ENCODE assay signal across 8 cellular contexts in the genomic region with DNA sequence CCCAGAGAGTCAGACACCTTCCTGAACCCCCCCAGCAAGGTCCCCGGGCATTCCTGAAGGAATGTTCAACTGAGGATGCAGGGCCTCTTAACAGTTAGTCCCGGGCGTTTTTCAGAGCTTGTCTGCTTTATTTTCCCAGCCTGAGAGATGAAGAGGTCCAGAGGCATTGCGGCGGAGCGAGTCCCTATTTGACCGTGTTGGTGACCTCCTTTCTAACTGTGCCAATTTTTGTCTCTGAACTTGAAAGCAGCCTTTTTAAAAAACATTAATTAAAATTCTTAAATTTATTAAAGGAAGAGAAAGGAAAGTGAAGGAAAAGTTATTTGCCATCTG. TPM values are rescaled to one million over a fixed set of nuclear protein-coding genes. Genes with fewer than 3 reads are reported as not detected.
A peak's percentile ranks its signal among the peaks of the same experiment; 100 is the strongest.
DNase-seq lines count a peak whose midpoint lies in the region; ATAC-seq and TF ChIP-seq lines count a peak whose summit lies in the region.

No MANE protein-coding gene starts in this region.

- peak overlapping the region; percentile 94 to 97 for H4K8ac ChIP-seq in IMR-90 (ENCODE audit: low read depth in 2 of 2, low read length in 2 of 2)

- H2AFZ ChIP-seq in IMR-90 (replicated peaks; ENCODE audit: low read length, poor library complexity): peak overlapping the region; percentile 88

- peak overlapping the region; percentile 88 for H2AK9ac ChIP-seq in IMR-90 (replicated peaks; ENCODE audit: low read depth, low read length, poor library complexity)

- no peaks in the 10 kb centered on the region for H3K27me3 ChIP-seq in IMR-90 (ENCODE audit: control insufficient read depth, insufficient read depth, low read length)

- peak; percentile 8 for ATAC-seq in GM19438 (IDR thresholded peaks at IDR 0.05; ENCODE audit: low read depth, unreplicated experiment)
- ATAC-seq in IMR-90 (ENCODE audit: low read depth): peak; percentile 12
- ATAC-seq in GM18519 (IDR thresholded peaks at IDR 0.05; ENCODE audit: low FRiP score, unreplicated experiment): no peak

- no CpG with 5 or more reads among the region's 7 CpGs for WGBS in IMR-90 (ENCODE audit: extremely low coverage in 2 of 2, insufficient read length in 1 of 2), 2 experiments
- 3 to 6% methylated on average over 3 to 6 of the region's 7 CpGs for WGBS in mesodermal cell (ENCODE audit: insufficient coverage in 2 of 2), 2 experiments

- POLR2A ChIA-PET in IMR-90 (lab: Charles Lee; ENCODE audit: unreplicated experiment): interaction anchor here (0.7 to 1.3 kb wide), 3 partner anchors 12 to 88 kb away, joined by 3 to 4 read pairs (median 3); partner anchors contain the start of gene APBA1

- H2BK5ac ChIP-seq in IMR-90 (ENCODE audit: low read depth, low read length, poor library complexity, severe bottlenecking): peak overlapping the region; percentile 94

- H3K4ac ChIP-seq in IMR-90 (ENCODE audit: low read depth, low read length): peak overlapping the region; percentile 90

- peak overlapping the region; percentile 90 for H4K91ac ChIP-seq in IMR-90 (ENCODE audit: insufficient read depth, low read depth, low read length)

- CTCF ChIA-PET in IMR-90 (lab: Yijun Ruan, JAX): interaction anchor here (0.6 kb wide), 1 partner anchor 580 kb away, joined by 4 read pairs; no protein-coding TSS in a partner anchor

- H3K36me3 ChIP-seq in IMR-90 (ENCODE audit: control insufficient read depth, insufficient read depth, low read length): no peaks in the 10 kb centered on the region; the same call in 1 of the 2 replicates
- H3K36me3 ChIP-seq in mesodermal cell (ENCODE audit: control insufficient read depth, insufficient read depth, low read length): peaks cover 5% of the 10 kb centered on the region

- no peak for TF ChIP-seq CTCF in IMR-90 (conservative IDR thresholded peaks at IDR 0.05; ENCODE audit: low read depth, low read length)
- no peak for TF ChIP-seq CTCF in cardiac fibroblast (IDR thresholded peaks at IDR 0.05; ENCODE audit: low read depth, low read length)

- H4K5ac ChIP-seq in IMR-90 (ENCODE audit: low read depth, low read length): peak overlapping the region; percentile 99

- peak overlapping the region; percentile 41; the same call in 1 of the 2 replicates for H2AK5ac ChIP-seq in IMR-90 (ENCODE audit: low read depth, low read length)

- H3K18ac ChIP-seq in IMR-90 (ENCODE audit: low read depth, low read length): peak overlapping the region; percentile 89

- peak overlapping the region; percentile 84 for H3K14ac ChIP-seq in IMR-90 (replicated peaks; ENCODE audit: low read depth, low read length)

- TF ChIP-seq RAD21 in IMR-90 (IDR thresholded peaks at IDR 0.05; ENCODE audit: low read length): no peak

- peak overlapping the region; percentile 28; the same call in 1 of the 3 replicates for H2BK15ac ChIP-seq in IMR-90 (ENCODE audit: low read depth, low read length)

- DNase-seq in IMR-90: no peak
- no peak for DNase-seq in cardiac fibroblast (ENCODE audit: low read depth in 2 of 2)
- no peak for DNase-seq in NCI-H446 (lab: John Stamatoyannopoulos, UW)
- no peak for DNase-seq in medulla oblongata (ENCODE audit: extremely low spot score)
- no peak for DNase-seq in NCI-H1694 (lab: John Stamatoyannopoulos, UW)

- H2BK20ac ChIP-seq in IMR-90 (ENCODE audit: low read depth, low read length): peak overlapping the region; percentile 15; the same call in 1 of the 2 replicates

- peak overlapping the region; percentile 97 for H3K4me2 ChIP-seq in IMR-90 (ENCODE audit: low read depth, low read length)

- no peak for TF ChIP-seq POLR2A in IMR-90 (IDR thresholded peaks at IDR 0.05; ENCODE audit: low read depth, low read length)

- H3K9me3 ChIP-seq in IMR-90 (ENCODE audit: control insufficient read depth, insufficient read depth, low read length) (no peaks in the 10 kb centered on the region), mesodermal cell (ENCODE audit: control insufficient read depth, low read length) (no peaks in the 10 kb centered on the region)

- dilution Hi-C loops in IMR-90 (cut with HindIII; ENCODE audit: low sequenced_read_pairs, unreplicated experiment): no loop called here

- H3K56ac ChIP-seq in IMR-90 (ENCODE audit: extremely low read depth, insufficient read depth, low read length): peak overlapping the region; percentile 95

- peak overlapping the region; percentile 87 for H3K9ac ChIP-seq in IMR-90 (ENCODE audit: low read depth, low read length)

- peak overlapping the region; percentile 87 for H2BK120ac ChIP-seq in IMR-90 (ENCODE audit: low read depth, low read length)

- H3K4me3 ChIP-seq in IMR-90 (ENCODE audit: insufficient read depth, low read depth, low read length) (peak overlapping the region; percentile 98), cardiac fibroblast (replicated peaks in 1 of 2; ENCODE audit: low read depth in 2 of 2, low read length in 2 of 2) (peak overlapping the region; percentile 39 to 69), mesodermal cell (ENCODE audit: extremely low read depth, insufficient read depth, low read length, poor library complexity, severe bottlenecking) (peak overlapping the region; percentile 70)

- intact Hi-C loops in IMR-90 (cut with micrococcal nuclease): no loop called here

- H3K9me1 ChIP-seq in IMR-90 (ENCODE audit: insufficient read depth, low read length): no peaks in the 10 kb centered on the region

- in situ Hi-C loops in IMR-90 (cut with MboI; ENCODE audit: low sequenced_read_pairs): no loop called here

- BruUV-seq in IMR-90 (replicated peaks; lab: Mats Ljungman, UMichigan): TSS peak; percentile 93

- H4K20me1 ChIP-seq in IMR-90 (ENCODE audit: insufficient read depth, low read length): peaks cover 2% of the 10 kb centered on the region; the same call in 1 of the 2 replicates

- H3K27ac ChIP-seq in IMR-90 (ENCODE audit: insufficient read depth, low read length) (peak overlapping the region; percentile 99), mesodermal cell (ENCODE audit: low read depth, low read length, severe bottlenecking) (peak overlapping the region; percentile 93)

- H3K23ac ChIP-seq in IMR-90 (ENCODE audit: low read depth, low read length): peak overlapping the region; percentile 82

- peaks cover 4 to 31% of the 10 kb centered on the region in 2 experiments; a peak in 2 of 4 replicates for H3K79me1 ChIP-seq in IMR-90 (ENCODE audit: low read depth in 1 of 2, low read length in 2 of 2)

- H3K4me1 ChIP-seq in IMR-90 (ENCODE audit: control insufficient read depth, insufficient read depth, low read length): peaks cover 1% of the 10 kb centered on the region; the same call in 1 of the 2 replicates
- H3K4me1 ChIP-seq in mesodermal cell (ENCODE audit: control insufficient read depth, insufficient read depth, low read length, poor library complexity, severe bottlenecking): peaks cover 3% of the 10 kb centered on the region

TF ChIP-seq in IMR-90, 13 proteins besides CTCF, POLR2A, EP300 and RAD21:
- TF ChIP-seq ELK1 (IDR thresholded peaks at IDR 0.05; ENCODE audit: borderline replicate concordance, low read depth, low read length) (no peak), NFE2L2 (IDR thresholded peaks at IDR 0.05; ENCODE audit: low read depth, low read length) (no peak), MXI1 (IDR thresholded peaks at IDR 0.05; ENCODE audit: borderline replicate concordance, low read depth, low read length) (no peak), USF2 (IDR thresholded peaks at IDR 0.05; ENCODE audit: low read depth, low read length) (no peak), MAFK (IDR thresholded peaks at IDR 0.05; ENCODE audit: low read depth, low read length) (no peak), CEBPB (IDR thresholded peaks at IDR 0.05; ENCODE audit: low read depth, low read length) (no peak), FOS (IDR thresholded peaks at IDR 0.05; ENCODE audit: low read depth, low read length) (no peak), CHD1 (IDR thresholded peaks at IDR 0.05; ENCODE audit: low read depth, low read length) (no peak), BHLHE40 (IDR thresholded peaks at IDR 0.05; ENCODE audit: low read depth, low read length) (no peak)

RNA-seq across cellular contexts. Expression of gene PTAR1, which starts 0.4 kb away (rescaled TPM):
- 110 and 115 TPM in 2 replicates for total RNA-seq in IMR-90 (2012; rRNA removed)
- 7.5 and 10.6 TPM in 2 replicates for polyA plus RNA-seq in IMR-90 (2012; rRNA removed)
- polyA plus RNA-seq in IMR-90 (2012; cell fraction: cytosol; rRNA removed): 0.92 and 1.3 TPM in 2 replicates
- 3.0 and 27.1 TPM in 2 replicates for polyA plus RNA-seq in IMR-90 (2012; cell fraction: nucleus; rRNA removed; ENCODE audit: low replicate concordance)
- polyA plus RNA-seq in mesodermal cell (2013, experiment 1 of 2): 27.6 TPM
- polyA plus RNA-seq in mesodermal cell (2013, experiment 2 of 2): 23.6 TPM
